ENCODE assay signal across 8 cellular contexts in genomic region chr16:89489040-89489721, GRCh38. TPM values are rescaled to one million over a fixed set of nuclear protein-coding genes. Genes with fewer than 3 reads are reported as not detected.
A peak's percentile ranks its signal among the peaks of the same experiment; 100 is the strongest.
DNase-seq lines count a peak whose midpoint lies in the region; ATAC-seq and TF ChIP-seq lines count a peak whose summit lies in the region.

No MANE protein-coding gene starts in this region.

- peak overlapping the region; percentile 90 for H3K4me3 Mint-ChIP-seq in activated T-cell treated with anti-CD3 and anti-CD28 coated beads, Interleukin-2, amount 50 U/mL, for 24 hours

- H3K4me2 ChIP-seq in PC-3 (ENCODE audit: low read length) = peak overlapping the region; percentile 96

- no peaks in the 10 kb centered on the region for H3K9me3 Mint-ChIP-seq in activated T-cell treated with anti-CD3 and anti-CD28 coated beads, Interleukin-2, amount 50 U/mL, for 24 hours

- no peak overlapping the region for H2AFZ ChIP-seq in PC-3 (ENCODE audit: low read length)

- CTCF ChIA-PET in PC-3 (lab: Charles Lee) = interaction anchor here (0.6 kb wide), 2 partner anchors 146 to 194 kb away, joined by 3 to 5 read pairs; no protein-coding TSS in a partner anchor

- DNase-seq in EL (peak; percentile 95), PC-3 (peak; percentile 82)
- peak; percentile 82 for DNase-seq in activated T-cell treated with anti-CD3 and anti-CD28 coated beads, Interleukin-2, amount 50 U/mL, for 24 hours
- DNase-seq in stimulated activated CD8-positive, alpha-beta memory T cell treated with anti-CD3 and anti-CD28 coated beads, Interleukin-4, amount 100 ng/mL, for 4 hours (ENCODE audit: low read depth in 2 of 2, low spot score in 1 of 2) = peak; percentile 61 to 86

- POLR2A ChIA-PET in PC-3 (lab: Charles Lee; ENCODE audit: unreplicated experiment) = interaction anchor here (0.6 to 0.7 kb wide), 2 partner anchors 16 to 1614 kb away, joined by 3 to 4 read pairs; no protein-coding TSS in a partner anchor

- H3K36me3 ChIP-seq in PC-3 (ENCODE audit: low read depth, low read length) = 0 out of 2 replicates have a peak, but pooled peaks cover 7% of the 10 kb centered on the region
- no peaks in the 10 kb centered on the region for H3K36me3 ChIP-seq in muscle layer of colon (ENCODE audit: insufficient read depth, low read length)

- peak overlapping the region; percentile 40; the same call in 1 of the 2 replicates for H3K27ac ChIP-seq in PC-3 (ENCODE audit: low read length)
- H3K27ac ChIP-seq in muscle layer of colon (ENCODE audit: low read depth, low read length) = peak overlapping the region; percentile 75

- ATAC-seq in HG03196 (IDR thresholded peaks at IDR 0.05; ENCODE audit: unreplicated experiment) = peak; percentile 27
- ATAC-seq in PC-3 = peak; percentile 19
- ATAC-seq in esophagus mucosa = peak; percentile 63
- ATAC-seq in HG02840 (IDR thresholded peaks at IDR 0.05; ENCODE audit: low FRiP score, unreplicated experiment) = no peak

- no peaks in the 10 kb centered on the region for H3F3A ChIP-seq in PC-3 (ENCODE audit: low read length, unreplicated experiment)

- H3K27ac Mint-ChIP-seq in activated T-cell treated with anti-CD3 and anti-CD28 coated beads, Interleukin-2, amount 50 U/mL, for 24 hours = peak overlapping the region; percentile 99

- no TSS peak for BruUV-seq in PC-3 (replicated peaks; lab: Mats Ljungman, UMichigan)

- no peaks in the 10 kb centered on the region for H3K27me3 ChIP-seq in PC-3 (ENCODE audit: low read length)
- H3K27me3 ChIP-seq in muscle layer of colon (ENCODE audit: control insufficient read depth in 1 of 2, insufficient read depth in 2 of 2, low read length in 2 of 2) = no peaks in the 10 kb centered on the region

- intact Hi-C loops in PC-3 (cut with micrococcal nuclease) = loop anchor here (10.0 kb wide), 1 partner anchor 54 kb away; no protein-coding TSS in a partner anchor

- peaks cover 69% of the 10 kb centered on the region for H3K79me2 ChIP-seq in PC-3 (ENCODE audit: low read length)

- H4K20me1 ChIP-seq in PC-3 (ENCODE audit: low read length) = peaks cover 46% of the 10 kb centered on the region

- H3K4me3 ChIP-seq in PC-3 (ENCODE audit: low read length) = peak overlapping the region; percentile 94
- peak overlapping the region; percentile 61 to 68 for H3K4me3 ChIP-seq in muscle layer of colon (ENCODE audit: low read depth in 1 of 2, low read length in 2 of 2)

- H3K36me3 Mint-ChIP-seq in activated T-cell treated with anti-CD3 and anti-CD28 coated beads, Interleukin-2, amount 50 U/mL, for 24 hours (ENCODE audit: low read depth) = peaks cover 59% of the 10 kb centered on the region

- H3K9ac ChIP-seq in PC-3 (ENCODE audit: low read length) (peak overlapping the region; percentile 67), muscle layer of colon (ENCODE audit: low read length) (peak overlapping the region; percentile 51)

- no peak for TF ChIP-seq CTCF in PC-3 (conservative IDR thresholded peaks at IDR 0.05; ENCODE audit: low read depth, low read length)

- H3K9me3 ChIP-seq in PC-3 (ENCODE audit: low read length) (no peaks in the 10 kb centered on the region), muscle layer of colon (ENCODE audit: low read length) (no peaks in the 10 kb centered on the region)

- H3K4me1 ChIP-seq in PC-3 (ENCODE audit: insufficient read depth, low read length) = peaks cover 21% of the 10 kb centered on the region
- peaks cover 38% of the 10 kb centered on the region for H3K4me1 ChIP-seq in muscle layer of colon (ENCODE audit: insufficient read depth, low read length)

- H3K9me2 ChIP-seq in PC-3 (replicated peaks; ENCODE audit: low read length) = no peaks in the 10 kb centered on the region

- peaks cover 72% of the 10 kb centered on the region for H3K4me1 Mint-ChIP-seq in activated T-cell treated with anti-CD3 and anti-CD28 coated beads, Interleukin-2, amount 50 U/mL, for 24 hours (ENCODE audit: low read depth)

- H3K27me3 Mint-ChIP-seq in activated T-cell treated with anti-CD3 and anti-CD28 coated beads, Interleukin-2, amount 50 U/mL, for 24 hours = no peaks in the 10 kb centered on the region

RNA-seq across cellular contexts. Expression of gene ANKRD11, which starts 1.2 kb away (rescaled TPM):
- total RNA-seq in PC-3 (2014; rRNA removed) (65.0 and 92.6 TPM in 2 replicates), esophagus mucosa (81.1 TPM)

RNA-seq across cellular contexts. Expression of gene SPG7, which starts 19.0 kb away (rescaled TPM):
- total RNA-seq in PC-3 (2014; rRNA removed) = 94.3 and 106 TPM in 2 replicates
- total RNA-seq in esophagus mucosa = 48.0 TPM
